In genomic region chr11:80436547-80436946, GRCh38 we compare ENCODE assay signal across 16 cellular contexts.
DNase-seq lines count a peak whose midpoint lies in the region; FAIRE-seq and TF ChIP-seq lines count a peak whose summit lies in the region.
"Had no signal": no experiment of that assay in that cellular context is flagged by ENCODE, and none has a peak within 500 bp of the region (broad histone marks: within the 10 kb centered on the region; RNA-seq: fewer than 3 reads in every experiment).

No MANE protein-coding gene starts in this region.

- no peak overlapping the region for H2AFZ ChIP-seq in endothelial cell of umbilical vein (ENCODE audit: low read depth, low read length)
- no peak overlapping the region for H2AFZ ChIP-seq in PC-9
- H2AFZ ChIP-seq: GM23338 had no signal

- no TSS peak for BruUV-seq in endothelial cell of umbilical vein (replicated peaks; lab: Mats Ljungman, UMichigan)
- no TSS peak for BruUV-seq in PC-9 (replicated peaks; lab: Mats Ljungman, UMichigan)

- H3K4me2 ChIP-seq in endothelial cell of umbilical vein (ENCODE audit: insufficient read depth, low read length) (peak overlapping the region; percentile 21), PC-9 (no peak overlapping the region)
- H3K4me2 ChIP-seq: GM23338 had no signal

- H3K27me3 ChIP-seq in endothelial cell of umbilical vein (ENCODE audit: control insufficient read depth in 2 of 2, insufficient read depth in 2 of 2, low read length in 2 of 2) (no peaks in the 10 kb centered on the region), PC-9 (ENCODE audit: insufficient read depth, low read depth) (no peaks in the 10 kb centered on the region)

- POLR2A ChIA-PET in endothelial cell of umbilical vein (lab: Charles Lee) (no interaction called here), PC-9 (lab: Charles Lee; ENCODE audit: unreplicated experiment) (no interaction called here)

- TF ChIP-seq CTCF in LNCaP clone FGC (IDR thresholded peaks at IDR 0.05; ENCODE audit: control insufficient read depth, extremely low read depth, insufficient read depth) (no peak), endothelial cell of umbilical vein (IDR thresholded peaks at IDR 0.05; ENCODE audit: extremely low read depth in 1 of 2, insufficient read depth in 1 of 2, low read depth in 1 of 2, low read length in 2 of 2) (no peak), PC-9 (conservative IDR thresholded peaks at IDR 0.05) (no peak)

- H4K20me1 ChIP-seq in endothelial cell of umbilical vein (replicated peaks; ENCODE audit: control insufficient read depth, extremely low read depth, insufficient read depth, low read length) (no peaks in the 10 kb centered on the region), PC-9 (ENCODE audit: insufficient read depth) (no peaks in the 10 kb centered on the region)

- H3K9me3 ChIP-seq in endothelial cell of umbilical vein (replicated peaks; ENCODE audit: control insufficient read depth, insufficient read depth, low read length) (no peaks in the 10 kb centered on the region), PC-9 (ENCODE audit: insufficient read depth, low read depth) (no peaks in the 10 kb centered on the region)

- H3K79me2 ChIP-seq in endothelial cell of umbilical vein (ENCODE audit: control insufficient read depth, insufficient read depth, low read length) (no peaks in the 10 kb centered on the region), PC-9 (ENCODE audit: low read depth) (no peaks in the 10 kb centered on the region)

- CTCF ChIA-PET in endothelial cell of umbilical vein (lab: Charles Lee) (no interaction called here), PC-9 (lab: Charles Lee) (no interaction called here)

- H3F3A ChIP-seq in PC-9 (ENCODE audit: insufficient read depth, low read depth) = no peaks in the 10 kb centered on the region

- no peak overlapping the region for H3K27ac ChIP-seq in endothelial cell of umbilical vein (ENCODE audit: insufficient read depth, low read depth, low read length)
- no peak overlapping the region for H3K27ac ChIP-seq in PC-9

- H3K9me2 ChIP-seq in PC-9 (ENCODE audit: insufficient read depth) = no peaks in the 10 kb centered on the region

- FAIRE-seq in endothelial cell of umbilical vein (lab: Jason Lieb, UNC) = no peak
- FAIRE-seq: GM12878 had no signal

- intact Hi-C loops in endothelial cell of umbilical vein (cut with micrococcal nuclease) = loop anchor here (10.0 kb wide), 1 partner anchor 158 kb away; no protein-coding TSS in a partner anchor
- intact Hi-C loops in PC-9 (cut with micrococcal nuclease; ENCODE audit: unreplicated experiment) = no loop called here

- H3K4me1 ChIP-seq in endothelial cell of umbilical vein (ENCODE audit: control insufficient read depth, extremely low read depth, insufficient read depth, low read length) = peaks cover 10% of the 10 kb centered on the region
- H3K4me1 ChIP-seq in PC-9 (replicated peaks; ENCODE audit: insufficient read depth) = no peaks in the 10 kb centered on the region

- peak; percentile 6 for DNase-seq in HT-29 (ENCODE audit: low spot score)
- peak; percentile 36 for DNase-seq in LNCaP clone FGC (ENCODE audit: low read depth)
- DNase-seq in endothelial cell of umbilical vein (ENCODE audit: low read depth, low spot score) = peak; percentile 51
- DNase-seq in putamen (ENCODE audit: low spot score) = no peak
- no peak for DNase-seq in PC-9
- no peak for DNase-seq in cerebellum (ENCODE audit: low spot score)
- DNase-seq: C1 segment of cervical spinal cord; Calu3; CD4-positive, alpha-beta memory T cell; COR-L47; DMS79; EL; GDM1; H9 had no signal

- H3K36me3 ChIP-seq in endothelial cell of umbilical vein (ENCODE audit: control insufficient read depth in 2 of 2, extremely low read depth in 1 of 2, insufficient read depth in 2 of 2, low read length in 2 of 2) = no peaks in the 10 kb centered on the region
- no peaks in the 10 kb centered on the region for H3K36me3 ChIP-seq in PC-9 (ENCODE audit: low read depth)

- H3K9ac ChIP-seq in endothelial cell of umbilical vein (replicated peaks; ENCODE audit: extremely low read depth, insufficient read depth, low read length) = no peak overlapping the region

- H3K4me3 ChIP-seq in LNCaP clone FGC (ENCODE audit: low read depth, low read length) = no peak overlapping the region
- no peak overlapping the region for H3K4me3 ChIP-seq in endothelial cell of umbilical vein (replicated peaks in 1 of 3; ENCODE audit: insufficient read depth in 1 of 3, low read depth in 1 of 3, low read length in 3 of 3)
- no peak overlapping the region for H3K4me3 ChIP-seq in PC-9
- H3K4me3 ChIP-seq: GM12878, GM23338 had no signal

- no peak for TF ChIP-seq POLR2A in endothelial cell of umbilical vein (IDR thresholded peaks at IDR 0.05; ENCODE audit: low read depth, low read length)

- H3K9me1 ChIP-seq in endothelial cell of umbilical vein (replicated peaks; ENCODE audit: control insufficient read depth, extremely low read depth, insufficient read depth, low read length) = no peaks in the 10 kb centered on the region

- dilution Hi-C loops in endothelial cell of umbilical vein (cut with MboI; ENCODE audit: extremely low pct_ligation_motif_present, low sequenced_read_pairs) = no loop called here

TF ChIP-seq in endothelial cell of umbilical vein, 7 proteins besides CTCF, POLR2A, EP300 and RAD21:
- TF ChIP-seq MAX (IDR thresholded peaks at IDR 0.05; ENCODE audit: insufficient read depth, insufficient read length) (no peak), MYC (IDR thresholded peaks at IDR 0.05; ENCODE audit: low read depth, low read length) (no peak), GATA2 (IDR thresholded peaks at IDR 0.05; ENCODE audit: insufficient read depth, insufficient read length, low read depth, low read length) (no peak), EZH2 (IDR thresholded peaks at IDR 0.05; ENCODE audit: borderline replicate concordance, low read depth, low read length, severe bottlenecking) (no peak), JUN (IDR thresholded peaks at IDR 0.05; ENCODE audit: borderline replicate concordance, insufficient read depth, insufficient read length, low read depth) (no peak), FOS (IDR thresholded peaks at IDR 0.05; ENCODE audit: borderline replicate concordance, insufficient read depth, low read length) (no peak)

Comparison
In these comparisons a context has a peak if more than half of its experiments do, and no peak if none do; other contexts are left out.
1. DNase-seq: peak in HT-29 (single experiment), LNCaP clone FGC (single experiment) and endothelial cell of umbilical vein (single experiment); none in putamen (single experiment), PC-9 (0 of 2) and cerebellum (single experiment).